Comparison of ENCODE assay signal across 10 cellular contexts in genomic region chr1:24714859-24715520, GRCh38. TPM values are rescaled to one million over a fixed set of nuclear protein-coding genes. Genes with fewer than 3 reads are reported as not detected.
DNase-seq lines count a peak whose midpoint lies in the region; FAIRE-seq and TF ChIP-seq lines count a peak whose summit lies in the region.
"Had no signal": no experiment of that assay in that cellular context is flagged by ENCODE, and none has a peak within 500 bp of the region (broad histone marks: within the 10 kb centered on the region; RNA-seq: fewer than 3 reads in every experiment).

No MANE protein-coding gene starts in this region.

- no peaks in the 10 kb centered on the region for H3K36me3 ChIP-seq in endothelial cell of umbilical vein (ENCODE audit: control insufficient read depth in 2 of 2, extremely low read depth in 1 of 2, insufficient read depth in 2 of 2, low read length in 2 of 2)
- H3K36me3 ChIP-seq: SJSA1 had no signal

- H3K36me3 Mint-ChIP-seq in glutamatergic neuron (ENCODE audit: unreplicated experiment) = no peaks in the 10 kb centered on the region

- TF ChIP-seq CTCF in endothelial cell of umbilical vein (IDR thresholded peaks at IDR 0.05; ENCODE audit: extremely low read depth in 1 of 2, insufficient read depth in 1 of 2, low read depth in 1 of 2, low read length in 2 of 2) (no peak), glutamatergic neuron (IDR thresholded peaks at IDR 0.05; ENCODE audit: partially characterized antibody, unreplicated experiment) (no peak)

- CTCF ChIA-PET in endothelial cell of umbilical vein (lab: Charles Lee) = interaction anchor here (1.1 to 1.2 kb wide), 2 partner anchors 10 to 31 kb away, joined by 3 read pairs; no protein-coding TSS in a partner anchor

- TF ChIP-seq POLR2A in endothelial cell of umbilical vein (IDR thresholded peaks at IDR 0.05; ENCODE audit: low read depth, low read length) = no peak

- H3K9me3 ChIP-seq in endothelial cell of umbilical vein (replicated peaks; ENCODE audit: control insufficient read depth, insufficient read depth, low read length) = no peaks in the 10 kb centered on the region
- H3K9me3 ChIP-seq: SJSA1 had no signal

- H3K4me1 ChIP-seq in endothelial cell of umbilical vein (ENCODE audit: control insufficient read depth, extremely low read depth, insufficient read depth, low read length) = peaks cover 10% of the 10 kb centered on the region

- no peaks in the 10 kb centered on the region for H3K9me1 ChIP-seq in endothelial cell of umbilical vein (replicated peaks; ENCODE audit: control insufficient read depth, extremely low read depth, insufficient read depth, low read length)

- no peaks in the 10 kb centered on the region for H3K9me3 Mint-ChIP-seq in glutamatergic neuron (ENCODE audit: unreplicated experiment)

- H3K4me3 ChIP-seq in endothelial cell of umbilical vein (replicated peaks in 1 of 3; ENCODE audit: insufficient read depth in 1 of 3, low read depth in 1 of 3, low read length in 3 of 3) = no peak overlapping the region
- H3K4me3 ChIP-seq: SJSA1 had no signal

- no peaks in the 10 kb centered on the region for H4K20me1 ChIP-seq in endothelial cell of umbilical vein (replicated peaks; ENCODE audit: control insufficient read depth, extremely low read depth, insufficient read depth, low read length)

- no peak overlapping the region for H3K27ac Mint-ChIP-seq in glutamatergic neuron (ENCODE audit: unreplicated experiment)

- no peaks in the 10 kb centered on the region for H3K27me3 ChIP-seq in endothelial cell of umbilical vein (ENCODE audit: control insufficient read depth in 2 of 2, insufficient read depth in 2 of 2, low read length in 2 of 2)
- H3K27me3 ChIP-seq: SJSA1 had no signal

- dilution Hi-C loops in endothelial cell of umbilical vein (cut with MboI; ENCODE audit: extremely low pct_ligation_motif_present, low sequenced_read_pairs) = no loop called here

- DNase-seq in EL (peak; percentile 87), RCC 7860 (ENCODE audit: low spot score) (peak; percentile 83), endothelial cell of umbilical vein (ENCODE audit: low read depth, low spot score) (no peak), putamen (ENCODE audit: low spot score) (peak; percentile 97), GM19240 (ENCODE audit: insufficient read length, low spot score) (no peak), glutamatergic neuron (no peak), activated gamma-delta T cell (lab: John Stamatoyannopoulos, UW) (no peak), NCI-H345 treated with DMSO at 0.1 percent for 48 hours (lab: John Stamatoyannopoulos, UW; ENCODE audit: unreplicated experiment) (no peak)
- DNase-seq: NCI-H2107 had no signal

- no TSS peak for BruUV-seq in endothelial cell of umbilical vein (replicated peaks; lab: Mats Ljungman, UMichigan)

- H3K27me3 Mint-ChIP-seq in glutamatergic neuron (ENCODE audit: unreplicated experiment) = no peaks in the 10 kb centered on the region

- FAIRE-seq in RCC 7860 (lab: Jason Lieb, UNC) = peak; percentile 73
- no peak for FAIRE-seq in endothelial cell of umbilical vein (lab: Jason Lieb, UNC)

- POLR2A ChIA-PET in endothelial cell of umbilical vein (lab: Charles Lee) = no interaction called here

- H3K27ac ChIP-seq in endothelial cell of umbilical vein (ENCODE audit: insufficient read depth, low read depth, low read length) = no peak overlapping the region

- H2AFZ ChIP-seq in endothelial cell of umbilical vein (ENCODE audit: low read depth, low read length) = peak overlapping the region; percentile 53

- no peak overlapping the region for H3K4me2 ChIP-seq in endothelial cell of umbilical vein (ENCODE audit: insufficient read depth, low read length)

- intact Hi-C loops in endothelial cell of umbilical vein (cut with micrococcal nuclease) = no loop called here

- H3K4me1 Mint-ChIP-seq in glutamatergic neuron (ENCODE audit: low read depth, unreplicated experiment) = no peaks in the 10 kb centered on the region

- H3K79me2 ChIP-seq in endothelial cell of umbilical vein (ENCODE audit: control insufficient read depth, insufficient read depth, low read length) = no peaks in the 10 kb centered on the region

- no peak overlapping the region for H3K4me3 Mint-ChIP-seq in glutamatergic neuron (ENCODE audit: unreplicated experiment)

- H3K9ac ChIP-seq in endothelial cell of umbilical vein (replicated peaks; ENCODE audit: extremely low read depth, insufficient read depth, low read length) = no peak overlapping the region

TF ChIP-seq in endothelial cell of umbilical vein, 7 proteins besides CTCF, POLR2A, EP300 and RAD21:
- TF ChIP-seq POLR2AphosphoS5 (IDR thresholded peaks at IDR 0.05; ENCODE audit: insufficient read depth, low read depth, low read length) (no peak), MYC (IDR thresholded peaks at IDR 0.05; ENCODE audit: low read depth, low read length) (no peak), JUN (IDR thresholded peaks at IDR 0.05; ENCODE audit: borderline replicate concordance, insufficient read depth, insufficient read length, low read depth) (no peak), GATA2 (IDR thresholded peaks at IDR 0.05; ENCODE audit: insufficient read depth, insufficient read length, low read depth, low read length) (no peak), EZH2 (IDR thresholded peaks at IDR 0.05; ENCODE audit: borderline replicate concordance, low read depth, low read length, severe bottlenecking) (no peak), FOS (IDR thresholded peaks at IDR 0.05; ENCODE audit: borderline replicate concordance, insufficient read depth, low read length) (no peak), MAX (IDR thresholded peaks at IDR 0.05; ENCODE audit: insufficient read depth, insufficient read length) (no peak)

RNA-seq across cellular contexts. Expression of gene CLIC4, which starts 30.3 kb away (rescaled TPM):
- total RNA-seq in endothelial cell of umbilical vein (330 and 333 TPM in 2 replicates), glutamatergic neuron (ENCODE audit: unreplicated experiment) (121 TPM)
- polyA plus RNA-seq in endothelial cell of umbilical vein = 76.6 and 97.5 TPM in 2 replicates
- polyA plus RNA-seq in endothelial cell of umbilical vein (2011; cell fraction: cytosol; rRNA removed) = 122 and 128 TPM in 2 replicates
- polyA plus RNA-seq in endothelial cell of umbilical vein (2011; cell fraction: nucleus; rRNA removed) = 67.0 and 84.4 TPM in 2 replicates
- 156 and 227 TPM in 2 replicates for polyA plus RNA-seq in endothelial cell of umbilical vein (2012)
- 74.9 and 89.1 TPM in 2 replicates for polyA minus RNA-seq in endothelial cell of umbilical vein
- 65.3 TPM for polyA minus RNA-seq in endothelial cell of umbilical vein (2011; cell fraction: cytosol; rRNA and poly(A)+ RNA removed)
- 74.6 and 101 TPM in 2 replicates for polyA minus RNA-seq in endothelial cell of umbilical vein (2011; cell fraction: nucleus; rRNA and poly(A)+ RNA removed)

Comparison
In these comparisons a context has a peak if more than half of its experiments do, and no peak if none do; other contexts are left out.
1. DNase-seq: peak in EL (single experiment), RCC 7860 (single experiment) and putamen (single experiment); none in endothelial cell of umbilical vein (single experiment), GM19240 (single experiment), glutamatergic neuron (single experiment), activated gamma-delta T cell (single experiment) and NCI-H345 treated with DMSO at 0.1 percent for 48 hours (single experiment).